Comparison of ENCODE assay signal across 2 cellular contexts in genomic region chr12:93674386-93674785, GRCh38.
TF ChIP-seq lines count a peak whose summit lies in the region.

No MANE protein-coding gene starts in this region.

TF ChIP-seq in HepG2, 621 proteins besides CTCF, POLR2A, EP300 and RAD21:
- TF ChIP-seq NFE2L2 (IDR thresholded peaks at IDR 0.05; ENCODE audit: low read length) (peak; percentile 52; the same call in 1 of the 2 replicates), RARA (CRISPR knock-in tag; IDR thresholded peaks at IDR 0.05) (no peak), NFATC3 (CRISPR knock-in tag; IDR thresholded peaks at IDR 0.05) (no peak), SNAPC2 (CRISPR knock-in tag; IDR thresholded peaks at IDR 0.05) (no peak), MAFK (conservative IDR thresholded peaks at IDR 0.05 in 1 of 2, IDR thresholded peaks at IDR 0.05 in 1 of 2; ENCODE audit: low read length in 2 of 2) (peak; percentile 97 to 99), MAFF (IDR thresholded peaks at IDR 0.05; ENCODE audit: low read depth, low read length) (peak; percentile 99), FOXC1 (CRISPR knock-in tag; IDR thresholded peaks at IDR 0.05; ENCODE audit: borderline replicate concordance) (no peak)
TF ChIP-seq in HepG2: peak in this region for 3.

TF ChIP-seq in IMR-90, 13 proteins besides CTCF, POLR2A, EP300 and RAD21:
- peak; percentile 19; the same call in 1 of the 2 replicates for TF ChIP-seq FOS (IDR thresholded peaks at IDR 0.05; ENCODE audit: low read depth, low read length)
- TF ChIP-seq ELK1 (IDR thresholded peaks at IDR 0.05; ENCODE audit: borderline replicate concordance, low read depth, low read length) = no peak
- TF ChIP-seq USF2 (IDR thresholded peaks at IDR 0.05; ENCODE audit: low read depth, low read length) = no peak
- peak; percentile 49; the same call in 1 of the 2 replicates for TF ChIP-seq NFE2L2 (IDR thresholded peaks at IDR 0.05; ENCODE audit: low read depth, low read length)
- peak; percentile 98 for TF ChIP-seq MAFK (IDR thresholded peaks at IDR 0.05; ENCODE audit: low read depth, low read length)
- TF ChIP-seq SMC3 (IDR thresholded peaks at IDR 0.05; ENCODE audit: low read depth, low read length) = no peak
- TF ChIP-seq CHD1 (IDR thresholded peaks at IDR 0.05; ENCODE audit: low read depth, low read length) = no peak
TF ChIP-seq in IMR-90: peak in this region for 3.
